In the genomic region with DNA sequence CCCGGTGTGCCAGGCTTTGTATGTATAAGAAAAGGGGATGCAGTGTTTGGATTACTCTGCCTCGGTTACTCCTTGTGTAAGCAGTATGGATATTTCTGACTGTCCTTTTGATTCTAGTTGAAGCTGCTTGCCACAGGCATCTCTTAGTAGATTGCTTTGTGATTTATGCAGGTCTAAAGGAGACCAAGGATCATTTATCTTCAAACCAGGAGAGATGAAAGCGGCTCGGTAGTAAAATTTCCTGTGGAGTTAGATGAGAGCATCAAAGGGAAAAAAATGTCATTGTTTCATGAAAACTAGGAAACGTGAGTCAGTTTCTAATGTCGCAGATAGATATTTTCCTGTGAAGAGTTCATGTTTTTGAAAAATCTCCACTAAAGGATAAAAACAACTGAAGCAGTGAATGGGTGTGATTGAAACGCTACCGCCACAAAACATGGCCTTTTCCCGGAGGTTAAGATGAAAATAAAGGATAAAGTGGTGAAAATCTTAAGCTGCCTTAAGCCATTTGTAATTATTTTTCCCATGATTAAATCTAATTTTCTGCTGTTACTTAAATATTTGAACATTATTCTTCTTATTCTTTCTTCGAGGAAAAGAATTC, we compare ENCODE assay signal across 13 cellular contexts.
DNase-seq lines count a peak whose midpoint lies in the region; ATAC-seq and TF ChIP-seq lines count a peak whose summit lies in the region.
"Had no signal": no experiment of that assay in that cellular context is flagged by ENCODE, and none has a peak within 500 bp of the region (broad histone marks: within the 10 kb centered on the region; RNA-seq: fewer than 3 reads in every experiment).

No MANE protein-coding gene starts in this region.

- no peaks in the 10 kb centered on the region for H4K20me1 ChIP-seq in GM23248 (ENCODE audit: insufficient read depth)

- in situ Hi-C loops in GM23248 (cut with MboI), result no loop called here

- H3K36me3 ChIP-seq in GM23248 (ENCODE audit: low read depth) (no peaks in the 10 kb centered on the region), gastroesophageal sphincter (no peaks in the 10 kb centered on the region), rectal smooth muscle tissue (ENCODE audit: control insufficient read depth, insufficient read depth, low read length) (no peaks in the 10 kb centered on the region)
- H3K36me3 ChIP-seq: thyroid gland had no signal

- TF ChIP-seq POLR2A in gastroesophageal sphincter (IDR thresholded peaks at IDR 0.05), result no peak

- no peak for ATAC-seq in gastroesophageal sphincter
- ATAC-seq: activated naive CD8-positive, alpha-beta T cell treated with anti-CD3 and anti-CD28 coated beads, Interleukin-2, amount 50 U/mL, for 24 hours; left colon; T-cell; WTC11 had no signal

- WGBS in GM23248 (ENCODE audit: low coverage in 1 of 2, low lambda C conversion rate in 2 of 2, missing lambda C conversion rate in 2 of 2), 2 experiments, result 50 to 58% methylated on average over 10 of the region's 10 CpGs
- 21 to 49% methylated on average over 10 of the region's 10 CpGs for WGBS in gastroesophageal sphincter (ENCODE audit: low coverage in 1 of 2), 2 donors

- no peaks in the 10 kb centered on the region for H3K9me2 ChIP-seq in GM23248 (ENCODE audit: insufficient read depth)

- peak overlapping the region; percentile 61 for H2AFZ ChIP-seq in GM23248

- no peaks in the 10 kb centered on the region for H3K79me2 ChIP-seq in GM23248 (ENCODE audit: insufficient read depth)

- H3F3A ChIP-seq in GM23248 (ENCODE audit: insufficient read depth), result peaks cover 15% of the 10 kb centered on the region

- H3K27me3 ChIP-seq in GM23248 (replicated peaks; ENCODE audit: insufficient read depth), result no peaks in the 10 kb centered on the region
- H3K27me3 ChIP-seq in gastroesophageal sphincter, result no peaks in the 10 kb centered on the region
- no peaks in the 10 kb centered on the region for H3K27me3 ChIP-seq in rectal smooth muscle tissue (ENCODE audit: control insufficient read depth, insufficient read depth, low read length)
- H3K27me3 ChIP-seq: thyroid gland had no signal

- peak overlapping the region; percentile 55 for H3K4me2 ChIP-seq in GM23248 (ENCODE audit: unreplicated experiment)

- H3K9ac ChIP-seq in GM23248 (peak overlapping the region; percentile 60), rectal smooth muscle tissue (ENCODE audit: low read length) (no peak overlapping the region)

- H3K9me3 ChIP-seq in GM23248 (ENCODE audit: low read depth), result no peaks in the 10 kb centered on the region
- H3K9me3 ChIP-seq in gastroesophageal sphincter, result no peaks in the 10 kb centered on the region
- H3K9me3 ChIP-seq: thyroid gland had no signal

- peak overlapping the region; percentile 44 for H3K4me3 ChIP-seq in GM23248
- peak overlapping the region; percentile 7 to 12 for H3K4me3 ChIP-seq in gastroesophageal sphincter
- no peak overlapping the region for H3K4me3 ChIP-seq in rectal smooth muscle tissue (ENCODE audit: low read length)
- H3K4me3 ChIP-seq: thyroid gland had no signal

- TF ChIP-seq EP300 in gastroesophageal sphincter (IDR thresholded peaks at IDR 0.05), result no peak

- no peak for TF ChIP-seq CTCF in gastroesophageal sphincter (IDR thresholded peaks at IDR 0.05)

- peak; percentile 19 for DNase-seq in GM23248
- DNase-seq in amniotic epithelial cell (ENCODE audit: low read depth), result peak; percentile 84
- no peak for DNase-seq in stimulated activated CD8-positive, alpha-beta memory T cell treated with anti-CD3 and anti-CD28 coated beads, Interleukin-4, amount 100 ng/mL, for 48 hours
- no peak for DNase-seq in NCI-H1694 (lab: John Stamatoyannopoulos, UW)
- DNase-seq in NCI-H510A (lab: John Stamatoyannopoulos, UW), result no peak
- DNase-seq in amygdala (lab: John Stamatoyannopoulos, UW), result no peak
- DNase-seq: activated naive CD8-positive, alpha-beta T cell treated with anti-CD3 and anti-CD28 coated beads, Interleukin-2, amount 50 U/mL, for 24 hours; left colon; T-cell; thyroid gland had no signal

- H3K27ac ChIP-seq in GM23248 (peak overlapping the region; percentile 78), gastroesophageal sphincter (peak overlapping the region; percentile 76 to 86 (median 82)), rectal smooth muscle tissue (ENCODE audit: low read depth, low read length) (peak overlapping the region; percentile 78)
- H3K27ac ChIP-seq: thyroid gland had no signal

- H3K4me1 ChIP-seq in GM23248 (ENCODE audit: insufficient read depth) (peaks cover 16% of the 10 kb centered on the region), gastroesophageal sphincter (peaks cover 7 to 38% (median 13%) of the 10 kb centered on the region in 3 donors), rectal smooth muscle tissue (ENCODE audit: control insufficient read depth, insufficient read depth, low read length) (peaks cover 8% of the 10 kb centered on the region)

Comparison
In these comparisons a context has a peak if more than half of its experiments do, and no peak if none do; other contexts are left out.
1. DNase-seq: peak in GM23248 (single experiment) and amniotic epithelial cell (single experiment); none in stimulated activated CD8-positive, alpha-beta memory T cell treated with anti-CD3 and anti-CD28 coated beads, Interleukin-4, amount 100 ng/mL, for 48 hours (single experiment), NCI-H1694 (single experiment), NCI-H510A (single experiment) and amygdala (0 of 56).
2. Peak in every context shown above with its lines, with median percentiles within 50 percentile points of each other: H3K27ac ChIP-seq.